In the genomic region with DNA sequence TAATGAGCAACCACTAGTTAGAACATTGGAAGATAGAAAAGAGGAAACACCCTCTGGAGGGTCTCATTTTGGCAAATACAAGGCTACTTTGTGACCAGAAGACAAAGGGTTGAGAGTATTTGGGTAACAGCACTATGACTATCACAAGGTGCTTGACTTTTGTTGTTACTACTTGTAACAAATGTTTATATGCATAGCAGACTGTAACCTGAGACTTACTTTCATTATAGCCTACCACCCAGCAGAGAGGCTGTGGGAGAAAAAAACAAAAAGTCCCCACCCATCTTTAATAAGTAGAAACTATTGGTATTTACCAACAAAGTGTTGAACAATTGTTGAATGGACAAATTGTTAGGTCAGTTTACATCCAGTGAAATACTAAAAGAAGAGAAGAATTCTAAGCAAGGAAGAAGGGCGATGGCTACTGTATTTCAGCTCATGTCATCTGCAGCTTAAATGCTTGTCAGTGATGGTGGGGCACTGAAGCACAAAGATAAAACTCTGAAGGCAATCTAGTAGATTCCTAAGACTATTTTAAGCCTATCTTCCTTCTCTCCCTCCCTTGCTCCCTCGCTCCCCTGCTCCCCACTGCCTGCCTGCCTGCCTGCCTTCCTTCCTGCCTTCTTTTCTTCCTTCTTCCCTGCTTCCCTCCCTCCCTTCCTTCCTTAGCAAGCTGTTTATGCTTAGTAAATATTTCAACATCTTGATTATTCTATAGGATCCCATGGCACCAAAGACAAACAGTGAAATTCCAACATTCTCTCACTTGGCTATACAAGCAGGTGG, we compare ENCODE assay signal across 22 cellular contexts.
A peak's percentile ranks its signal among the peaks of the same experiment; 100 is the strongest.
DNase-seq lines count a peak whose midpoint lies in the region; ATAC-seq and TF ChIP-seq lines count a peak whose summit lies in the region.
"Had no signal": no experiment of that assay in that cellular context is flagged by ENCODE, and none has a peak within 500 bp of the region (broad histone marks: within the 10 kb centered on the region; RNA-seq: fewer than 3 reads in every experiment).

No MANE protein-coding gene starts in this region.

- H3K4me3 ChIP-seq in Loucy (ENCODE audit: low read length, poor library complexity, severe bottlenecking), result no peak overlapping the region
- peak overlapping the region; percentile 4; the same call in 1 of the 2 replicates for H3K4me3 ChIP-seq in PC-3 (ENCODE audit: low read length)
- no peak overlapping the region for H3K4me3 ChIP-seq in parathyroid adenoma (ENCODE audit: low read depth, low read length)
- H3K4me3 ChIP-seq: BLaER1, MG63 had no signal

- BruUV-seq in PC-3 (replicated peaks; lab: Mats Ljungman, UMichigan), result no TSS peak

- H3K79me2 ChIP-seq in Loucy (ENCODE audit: insufficient read depth, low read length) (no peaks in the 10 kb centered on the region), PC-3 (ENCODE audit: low read length) (no peaks in the 10 kb centered on the region), parathyroid adenoma (no peaks in the 10 kb centered on the region)

- peak; percentile 36; the same call in 1 of the 2 replicates for ATAC-seq in PC-3
- ATAC-seq: HCT116, HepG2 had no signal

- H3K36me3 ChIP-seq in Loucy (ENCODE audit: insufficient read depth, low read length), result no peaks in the 10 kb centered on the region
- H3K36me3 ChIP-seq in PC-3 (ENCODE audit: low read depth, low read length), result no peaks in the 10 kb centered on the region
- no peaks in the 10 kb centered on the region for H3K36me3 ChIP-seq in parathyroid adenoma (ENCODE audit: control insufficient read depth, insufficient read depth, low read length)
- H3K36me3 ChIP-seq: BLaER1, MG63 had no signal

- CTCF ChIA-PET in PC-3 (lab: Charles Lee), result no interaction called here

- no peaks in the 10 kb centered on the region for H3K4me1 Mint-ChIP-seq in activated naive CD8-positive, alpha-beta T cell treated with anti-CD3 and anti-CD28 coated beads for 36 hours
- H3K4me1 Mint-ChIP-seq: CD8-positive, alpha-beta memory T cell had no signal

- H3K4me2 ChIP-seq in Loucy (ENCODE audit: low read depth, low read length, poor library complexity, severe bottlenecking) (peak overlapping the region; percentile 18), PC-3 (ENCODE audit: low read length) (peak overlapping the region; percentile 41), parathyroid adenoma (ENCODE audit: low read length) (no peak overlapping the region)
- H3K4me2 ChIP-seq: BLaER1, SK-N-SH had no signal

- H3K9me2 ChIP-seq in Loucy (replicated peaks; ENCODE audit: low read depth, low read length) (no peaks in the 10 kb centered on the region), PC-3 (replicated peaks; ENCODE audit: low read length) (no peaks in the 10 kb centered on the region; the same call in 1 of the 2 replicates)
- H3K9me2 ChIP-seq: SK-N-SH had no signal

- H3K27ac ChIP-seq in PC-3 (ENCODE audit: low read length) (no peak overlapping the region), parathyroid adenoma (no peak overlapping the region)
- H3K27ac ChIP-seq: BLaER1 had no signal

- H3F3A ChIP-seq in Loucy (ENCODE audit: low read depth) (no peaks in the 10 kb centered on the region), PC-3 (ENCODE audit: low read length, unreplicated experiment) (no peaks in the 10 kb centered on the region)

- H3K9ac ChIP-seq in Loucy (ENCODE audit: low read depth, low read length, poor library complexity, severe bottlenecking) (no peak overlapping the region), PC-3 (ENCODE audit: low read length) (no peak overlapping the region), parathyroid adenoma (no peak overlapping the region)
- H3K9ac ChIP-seq: BLaER1, SK-N-SH had no signal

- no peaks in the 10 kb centered on the region for H3K4me1 ChIP-seq in Loucy (ENCODE audit: insufficient read depth, low read length, poor library complexity, severe bottlenecking)
- peaks cover 11% of the 10 kb centered on the region for H3K4me1 ChIP-seq in PC-3 (ENCODE audit: insufficient read depth, low read length)
- H3K4me1 ChIP-seq in parathyroid adenoma, result no peaks in the 10 kb centered on the region
- H3K4me1 ChIP-seq: BLaER1 had no signal

- H3K4me3 Mint-ChIP-seq in activated naive CD8-positive, alpha-beta T cell treated with anti-CD3 and anti-CD28 coated beads for 36 hours, result no peak overlapping the region
- H3K4me3 Mint-ChIP-seq: CD8-positive, alpha-beta memory T cell had no signal

- H3K9me3 Mint-ChIP-seq in activated naive CD8-positive, alpha-beta T cell treated with anti-CD3 and anti-CD28 coated beads for 36 hours, result no peaks in the 10 kb centered on the region

- no peaks in the 10 kb centered on the region for H4K20me1 ChIP-seq in Loucy (ENCODE audit: insufficient read depth, low read length, poor library complexity, severe bottlenecking)
- H4K20me1 ChIP-seq in PC-3 (ENCODE audit: low read length), result no peaks in the 10 kb centered on the region
- H4K20me1 ChIP-seq: BLaER1 had no signal

- H2AFZ ChIP-seq in Loucy (ENCODE audit: low read length) (0 out of 2 replicates have a peak overlapping the region, but pooled peaks have one; percentile 13), PC-3 (ENCODE audit: low read length) (0 out of 2 replicates have a peak overlapping the region, but pooled peaks have one; percentile 0), parathyroid adenoma (peak overlapping the region; percentile 15)

- H3K9me3 ChIP-seq in Loucy (ENCODE audit: insufficient read depth, low read depth, low read length), result no peaks in the 10 kb centered on the region
- H3K9me3 ChIP-seq in PC-3 (ENCODE audit: low read length), result no peaks in the 10 kb centered on the region
- H3K9me3 ChIP-seq in parathyroid adenoma (ENCODE audit: control insufficient read depth, low read length), result no peaks in the 10 kb centered on the region
- H3K9me3 ChIP-seq: MG63, SK-N-SH had no signal

- intact Hi-C loops in PC-3 (cut with micrococcal nuclease), result loop anchor here (5.0 kb wide), 1 partner anchor 37 kb away; no protein-coding TSS in a partner anchor

- DNase-seq in NCI-H2171 treated with DMSO at 0.1 percent for 48 hours (lab: John Stamatoyannopoulos, UW), result peak; percentile 10
- DNase-seq in NCI-H2171 (lab: John Stamatoyannopoulos, UW), result no peak
- DNase-seq in PC-3, result no peak
- no peak for DNase-seq in activated naive CD8-positive, alpha-beta T cell treated with anti-CD3 and anti-CD28 coated beads for 36 hours
- no peak for DNase-seq in activated T-cell treated with anti-CD3 and anti-CD28 coated beads, Interleukin-2, amount 50 U/mL, for 1 hour
- DNase-seq in NCI-H128 (lab: John Stamatoyannopoulos, UW; ENCODE audit: unreplicated experiment), result no peak
- DNase-seq: CD8-positive, alpha-beta memory T cell; GDM1; MG63; NCI-H1417; NCI-H187 treated with DMSO at 0.1 percent for 48 hours; NCI-H446; NCI-H774; Right ventricle myocardium superior; SK-N-SH; T-helper 1 cell; T1000 had no signal

- H3K27me3 Mint-ChIP-seq in activated naive CD8-positive, alpha-beta T cell treated with anti-CD3 and anti-CD28 coated beads for 36 hours, result peaks cover 7% of the 10 kb centered on the region

- POLR2A ChIA-PET in PC-3 (lab: Charles Lee; ENCODE audit: unreplicated experiment), result interaction anchor here (0.6 kb wide), 1 partner anchor 27 kb away, joined by 10 read pairs; no protein-coding TSS in a partner anchor

- no peak overlapping the region for H3K27ac Mint-ChIP-seq in activated naive CD8-positive, alpha-beta T cell treated with anti-CD3 and anti-CD28 coated beads for 36 hours
- H3K27ac Mint-ChIP-seq: CD8-positive, alpha-beta memory T cell had no signal

- TF ChIP-seq CTCF in Loucy (conservative IDR thresholded peaks at IDR 0.05; ENCODE audit: low read length) (no peak), PC-3 (conservative IDR thresholded peaks at IDR 0.05; ENCODE audit: low read depth, low read length) (no peak), parathyroid adenoma (IDR thresholded peaks at IDR 0.05) (no peak)

- H3K27me3 ChIP-seq in Loucy (ENCODE audit: insufficient read depth, low read length, poor library complexity, severe bottlenecking), result no peaks in the 10 kb centered on the region
- no peaks in the 10 kb centered on the region for H3K27me3 ChIP-seq in PC-3 (ENCODE audit: low read length)
- no peaks in the 10 kb centered on the region for H3K27me3 ChIP-seq in parathyroid adenoma (ENCODE audit: control insufficient read depth, insufficient read depth, low read length)
- H3K27me3 ChIP-seq: BLaER1, MG63 had no signal

- no peaks in the 10 kb centered on the region for H3K36me3 Mint-ChIP-seq in activated naive CD8-positive, alpha-beta T cell treated with anti-CD3 and anti-CD28 coated beads for 36 hours
- H3K36me3 Mint-ChIP-seq: CD8-positive, alpha-beta memory T cell had no signal
